ENCODE assay signal across 22 cellular contexts in the genomic region with DNA sequence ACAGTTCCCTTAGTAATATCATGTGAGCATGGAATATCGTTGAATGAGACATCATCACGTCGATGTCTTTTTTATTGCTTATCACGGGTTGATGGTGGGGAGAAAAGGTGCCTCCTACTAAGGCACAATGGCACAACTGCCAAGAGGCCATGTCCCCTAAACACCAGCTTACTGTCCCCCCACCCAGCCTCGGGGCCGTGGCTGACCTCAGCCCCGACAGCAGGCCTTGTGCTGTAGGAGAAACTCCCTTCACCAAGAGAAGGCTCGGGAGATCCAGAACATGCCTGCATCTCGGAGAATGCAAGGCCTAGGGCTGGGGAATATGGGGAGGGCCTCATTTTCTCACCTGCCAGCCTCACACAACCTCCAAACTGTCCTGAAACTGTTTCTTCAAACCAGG.
"Had no signal": no experiment of that assay in that cellular context is flagged by ENCODE, and none has a peak within 500 bp of the region (broad histone marks: within the 10 kb centered on the region; RNA-seq: fewer than 3 reads in every experiment).

No MANE protein-coding gene starts in this region.

- ATAC-seq: body of pancreas; esophagus mucosa; gastroesophageal sphincter; left ventricle myocardium superior; natural killer cell; stimulated activated naive CD8-positive, alpha-beta T cell treated with anti-CD3 and anti-CD28 coated beads, Interleukin-15, Interleukin-2, amounts not matched to agents 100 U/mL and 50 U/mL, for 24 hours had no signal

- H3K4me3 Mint-ChIP-seq: activated CD4-positive, alpha-beta T cell treated with anti-CD3 and anti-CD28 coated beads, Interleukin-2, amount 10 ng/mL, durations not matched to agents 7 days and 5 days; activated naive CD8-positive, alpha-beta T cell treated with anti-CD3 and anti-CD28 coated beads for 36 hours; central memory CD8-positive, alpha-beta T cell; natural killer cell had no signal

- DNase-seq: activated CD4-positive, alpha-beta T cell treated with anti-CD3 and anti-CD28 coated beads, Interleukin-2, amount 10 ng/mL, durations not matched to agents 7 days and 5 days; activated CD8-positive, alpha-beta memory T cell treated with anti-CD3 and anti-CD28 coated beads, Interleukin-2, amount 50 U/mL, for 48 hours; activated effector memory CD4-positive, alpha-beta T cell treated with Interleukin-2 at 50 U/mL for 16 hours; activated naive CD8-positive, alpha-beta T cell treated with anti-CD3 and anti-CD28 coated beads for 36 hours; activated T-cell treated with anti-CD3 and anti-CD28 coated beads, Interleukin-2, amount 50 U/mL, for 48 hours; amniotic stem cell; body of pancreas; colonic mucosa; immature natural killer cell; kidney glomerular epithelial cell; left ventricle myocardium superior; natural killer cell; occipital lobe; stimulated activated CD4-positive, alpha-beta T cell treated with anti-CD3 and anti-CD28 coated beads, Interleukin-12 subunit alpha, Interleukin-12 subunit beta, amount 100 ng/mL, for 4 hours; stimulated activated CD4-positive, alpha-beta T cell treated with anti-CD3 and anti-CD28 coated beads, Interleukin-1b, Interleukin-23, amount 100 ng/mL, for 48 hours; stimulated activated naive CD8-positive, alpha-beta T cell treated with anti-CD3 and anti-CD28 coated beads, Interleukin-15, Interleukin-2, amounts not matched to agents 100 U/mL and 50 U/mL, for 24 hours; SW 1271; T1000; transverse colon had no signal

- H3K27ac ChIP-seq: body of pancreas, colonic mucosa, transverse colon had no signal

- H3K36me3 Mint-ChIP-seq: natural killer cell had no signal

- H3K9me3 ChIP-seq: body of pancreas, colonic mucosa, transverse colon had no signal

- H3K9me3 Mint-ChIP-seq: central memory CD8-positive, alpha-beta T cell; immature natural killer cell; natural killer cell had no signal

- H3K36me3 ChIP-seq: colonic mucosa, gastroesophageal sphincter, transverse colon had no signal

- H3K27me3 Mint-ChIP-seq: activated CD4-positive, alpha-beta T cell treated with anti-CD3 and anti-CD28 coated beads, Interleukin-2, amount 10 ng/mL, durations not matched to agents 7 days and 5 days; activated naive CD8-positive, alpha-beta T cell treated with anti-CD3 and anti-CD28 coated beads for 36 hours; central memory CD8-positive, alpha-beta T cell had no signal

- H3K4me1 ChIP-seq: colonic mucosa, gastroesophageal sphincter had no signal

- H3K4me3 ChIP-seq: body of pancreas, colonic mucosa, gastroesophageal sphincter, transverse colon had no signal

- H3K27ac Mint-ChIP-seq: activated naive CD8-positive, alpha-beta T cell treated with anti-CD3 and anti-CD28 coated beads for 36 hours had no signal

- H3K27me3 ChIP-seq: body of pancreas, colonic mucosa, gastroesophageal sphincter, transverse colon had no signal
